In genomic region chr10:117609095-117609821, GRCh38 we compare ENCODE assay signal across 9 cellular contexts.
DNase-seq lines count a peak whose midpoint lies in the region; ATAC-seq and TF ChIP-seq lines count a peak whose summit lies in the region.
"Had no signal": no experiment of that assay in that cellular context is flagged by ENCODE, and none has a peak within 500 bp of the region (broad histone marks: within the 10 kb centered on the region; RNA-seq: fewer than 3 reads in every experiment).

No MANE protein-coding gene starts in this region.

- TF ChIP-seq RAD21 in Ishikawa (IDR thresholded peaks at IDR 0.05; ENCODE audit: low read depth): no peak

- ATAC-seq in SK-N-SH treated with all-trans-retinoic acid at 6 μM for 48 hours (no peak), HG03108 (IDR thresholded peaks at IDR 0.05; ENCODE audit: unreplicated experiment) (no peak)

- TF ChIP-seq EP300 in Ishikawa (IDR thresholded peaks at IDR 0.05; ENCODE audit: borderline replicate concordance): 0 out of 2 replicates have a peak, but pooled peaks have one; percentile 13

- H3K36me3 Mint-ChIP-seq in nephron (ENCODE audit: low read depth): no peaks in the 10 kb centered on the region
- H3K36me3 Mint-ChIP-seq in T-helper 2 cell treated with Interferon-gamma antibody and Interleukin-4, amounts not matched to agents 5 μg/mL and 100 μg/mL, for 36 hours (ENCODE audit: low read depth): no peaks in the 10 kb centered on the region
- H3K36me3 Mint-ChIP-seq: memory B cell had no signal

- peaks cover 28% of the 10 kb centered on the region for H3K27me3 Mint-ChIP-seq in nephron (ENCODE audit: low read depth)
- peaks cover 4% of the 10 kb centered on the region for H3K27me3 Mint-ChIP-seq in T-helper 2 cell treated with Interferon-gamma antibody and Interleukin-4, amounts not matched to agents 5 μg/mL and 100 μg/mL, for 36 hours (ENCODE audit: low read depth)

- DNase-seq in AG09319 (ENCODE audit: extremely low read depth, low read depth): peak; percentile 22
- no peak for DNase-seq in coronary artery (ENCODE audit: low spot score)
- DNase-seq in CD1c-positive myeloid dendritic cell (ENCODE audit: extremely low spot score): no peak
- no peak for DNase-seq in T-helper 2 cell treated with Interferon-gamma antibody and Interleukin-4, amounts not matched to agents 5 μg/mL and 100 μg/mL, for 36 hours (ENCODE audit: low spot score)

- peak overlapping the region; percentile 41 for H3K4me3 ChIP-seq in coronary artery

- H3K9me3 Mint-ChIP-seq in nephron: no peaks in the 10 kb centered on the region
- H3K9me3 Mint-ChIP-seq in T-helper 2 cell treated with Interferon-gamma antibody and Interleukin-4, amounts not matched to agents 5 μg/mL and 100 μg/mL, for 36 hours: no peaks in the 10 kb centered on the region

- H3K4me3 Mint-ChIP-seq in nephron: peak overlapping the region; percentile 5 to 36 (median 22)
- H3K4me3 Mint-ChIP-seq in T-helper 2 cell treated with Interferon-gamma antibody and Interleukin-4, amounts not matched to agents 5 μg/mL and 100 μg/mL, for 36 hours: no peak overlapping the region
- H3K4me3 Mint-ChIP-seq: memory B cell had no signal

- peak overlapping the region; percentile 85 to 98 (median 90) for H3K27ac Mint-ChIP-seq in nephron
- H3K27ac Mint-ChIP-seq in T-helper 2 cell treated with Interferon-gamma antibody and Interleukin-4, amounts not matched to agents 5 μg/mL and 100 μg/mL, for 36 hours: no peak overlapping the region
- H3K27ac Mint-ChIP-seq: memory B cell had no signal

- TF ChIP-seq CTCF in AG09319 (IDR thresholded peaks at IDR 0.05; ENCODE audit: low read depth, low read length): no peak
- TF ChIP-seq CTCF in coronary artery (IDR thresholded peaks at IDR 0.05): no peak
- no peak for TF ChIP-seq CTCF in nephron (IDR thresholded peaks at IDR 0.05; ENCODE audit: unreplicated experiment in 3 of 3)

- H3K27ac ChIP-seq in coronary artery: peak overlapping the region; percentile 23 to 76

- peaks cover 25% of the 10 kb centered on the region for H3K4me1 Mint-ChIP-seq in nephron
- H3K4me1 Mint-ChIP-seq in T-helper 2 cell treated with Interferon-gamma antibody and Interleukin-4, amounts not matched to agents 5 μg/mL and 100 μg/mL, for 36 hours (ENCODE audit: low read depth): no peaks in the 10 kb centered on the region
- H3K4me1 Mint-ChIP-seq: memory B cell had no signal

TF ChIP-seq in Ishikawa, 13 proteins besides CTCF, POLR2A, EP300 and RAD21:
- TF ChIP-seq CEBPB (IDR thresholded peaks at IDR 0.05) (no peak), NFIC (IDR thresholded peaks at IDR 0.05) (peak; percentile 43)
TF ChIP-seq in Ishikawa: peak in this region for 1.

TF ChIP-seq in SK-N-SH treated with all-trans-retinoic acid at 6 μM for 48 hours, 23 proteins besides CTCF, POLR2A, EP300 and RAD21:
- TF ChIP-seq OSR1 (CRISPR knock-in tag; IDR thresholded peaks at IDR 0.05) (no peak), BACH2 (CRISPR knock-in tag; IDR thresholded peaks at IDR 0.05; ENCODE audit: borderline replicate concordance) (no peak), RARB (CRISPR knock-in tag; IDR thresholded peaks at IDR 0.05) (no peak), ZFP30 (CRISPR knock-in tag; IDR thresholded peaks at IDR 0.05) (no peak), ZNF8 (CRISPR knock-in tag; IDR thresholded peaks at IDR 0.05) (no peak), CSDC2 (CRISPR knock-in tag; IDR thresholded peaks at IDR 0.05) (no peak), PATZ1 (CRISPR knock-in tag; IDR thresholded peaks at IDR 0.05; ENCODE audit: borderline replicate concordance) (no peak), PPARA (CRISPR knock-in tag; IDR thresholded peaks at IDR 0.05; ENCODE audit: borderline replicate concordance) (no peak), ESRRG (CRISPR knock-in tag; IDR thresholded peaks at IDR 0.05) (no peak), TCF4 (CRISPR knock-in tag; IDR thresholded peaks at IDR 0.05; ENCODE audit: borderline replicate concordance) (no peak)
- TF ChIP-seq, protein P1, sequence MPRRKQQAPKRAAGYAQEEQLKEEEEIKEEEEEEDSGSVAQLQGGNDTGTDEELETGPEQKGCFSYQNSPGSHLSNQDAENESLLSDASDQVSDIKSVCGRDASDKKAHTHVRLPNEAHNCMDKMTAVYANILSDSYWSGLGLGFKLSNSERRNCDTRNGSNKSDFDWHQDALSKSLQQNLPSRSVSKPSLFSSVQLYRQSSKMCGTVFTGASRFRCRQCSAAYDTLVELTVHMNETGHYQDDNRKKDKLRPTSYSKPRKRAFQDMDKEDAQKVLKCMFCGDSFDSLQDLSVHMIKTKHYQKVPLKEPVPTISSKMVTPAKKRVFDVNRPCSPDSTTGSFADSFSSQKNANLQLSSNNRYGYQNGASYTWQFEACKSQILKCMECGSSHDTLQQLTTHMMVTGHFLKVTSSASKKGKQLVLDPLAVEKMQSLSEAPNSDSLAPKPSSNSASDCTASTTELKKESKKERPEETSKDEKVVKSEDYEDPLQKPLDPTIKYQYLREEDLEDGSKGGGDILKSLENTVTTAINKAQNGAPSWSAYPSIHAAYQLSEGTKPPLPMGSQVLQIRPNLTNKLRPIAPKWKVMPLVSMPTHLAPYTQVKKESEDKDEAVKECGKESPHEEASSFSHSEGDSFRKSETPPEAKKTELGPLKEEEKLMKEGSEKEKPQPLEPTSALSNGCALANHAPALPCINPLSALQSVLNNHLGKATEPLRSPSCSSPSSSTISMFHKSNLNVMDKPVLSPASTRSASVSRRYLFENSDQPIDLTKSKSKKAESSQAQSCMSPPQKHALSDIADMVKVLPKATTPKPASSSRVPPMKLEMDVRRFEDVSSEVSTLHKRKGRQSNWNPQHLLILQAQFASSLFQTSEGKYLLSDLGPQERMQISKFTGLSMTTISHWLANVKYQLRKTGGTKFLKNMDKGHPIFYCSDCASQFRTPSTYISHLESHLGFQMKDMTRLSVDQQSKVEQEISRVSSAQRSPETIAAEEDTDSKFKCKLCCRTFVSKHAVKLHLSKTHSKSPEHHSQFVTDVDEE (CRISPR knock-in tag; IDR thresholded peaks at IDR 0.05): no peak
